19 cellular contexts compared by ENCODE assay signal in the genomic region with DNA sequence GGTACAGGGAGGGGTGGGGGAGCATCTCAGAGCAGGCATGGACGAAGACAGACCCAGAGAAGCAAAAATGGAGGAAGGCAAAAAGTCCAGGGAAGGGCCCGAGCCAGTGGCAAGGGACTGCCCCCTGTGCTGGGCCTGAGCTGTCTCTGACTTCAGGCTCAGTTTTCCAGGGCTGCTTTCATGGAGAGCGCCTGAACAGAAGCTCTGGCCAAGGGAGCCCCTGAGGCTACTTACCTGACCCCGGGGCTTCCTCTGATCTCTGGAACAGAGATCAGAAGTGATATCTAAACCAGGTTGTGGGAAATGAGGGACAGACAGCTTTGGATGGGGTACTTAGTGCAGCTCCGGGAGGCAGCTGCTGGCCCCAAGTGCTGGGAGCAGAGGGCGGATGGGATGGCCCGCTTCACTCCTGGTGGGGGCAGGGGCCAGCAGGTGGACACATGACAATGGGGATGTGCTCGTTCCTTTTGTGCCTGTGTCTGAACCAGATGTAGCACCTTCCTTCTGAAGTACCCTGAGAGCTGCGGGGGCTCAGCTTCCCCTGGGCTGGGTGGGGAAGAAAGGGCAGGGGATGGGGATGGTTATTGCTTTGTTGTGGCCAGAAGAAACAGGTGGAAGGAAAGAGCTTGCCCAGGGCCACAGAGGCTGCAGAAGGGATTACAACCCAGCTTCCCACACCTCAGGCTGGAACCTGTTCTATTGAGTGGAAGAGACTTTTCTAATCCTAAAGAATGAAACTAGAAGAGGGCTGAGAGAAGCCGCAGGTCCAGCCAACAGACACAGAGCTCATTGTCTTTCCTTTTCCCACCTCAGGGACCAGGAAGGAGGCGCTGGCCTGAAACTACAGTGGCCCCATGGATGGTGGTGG. TPM values are rescaled to one million over a fixed set of nuclear protein-coding genes. Genes with fewer than 3 reads are reported as not detected.
A peak's percentile ranks its signal among the peaks of the same experiment; 100 is the strongest.
DNase-seq lines count a peak whose midpoint lies in the region; ATAC-seq, FAIRE-seq and TF ChIP-seq lines count a peak whose summit lies in the region.
"Had no signal": no experiment of that assay in that cellular context is flagged by ENCODE, and none has a peak within 500 bp of the region (broad histone marks: within the 10 kb centered on the region; RNA-seq: fewer than 3 reads in every experiment).

No MANE protein-coding gene starts in this region.

- H3K9me3 Mint-ChIP-seq in CD14-positive monocyte, result peaks cover 0 to 6% (median 2%) of the 10 kb centered on the region in 7 donors
- H3K9me3 Mint-ChIP-seq: CD8-positive, alpha-beta T cell; naive B cell had no signal

- TF ChIP-seq CTCF in left ventricle myocardium inferior (IDR thresholded peaks at IDR 0.05; ENCODE audit: borderline replicate concordance) (no peak), CD14-positive monocyte (IDR thresholded peaks at IDR 0.05) (no peak)

- no peaks in the 10 kb centered on the region for H3K36me3 ChIP-seq in left ventricle myocardium inferior
- peaks cover 4% of the 10 kb centered on the region for H3K36me3 ChIP-seq in endocrine pancreas (ENCODE audit: control insufficient read depth, insufficient read depth, low read length)
- H3K36me3 ChIP-seq: cardiac muscle cell, esophagus muscularis mucosa, upper lobe of right lung had no signal

- H3K9ac ChIP-seq in endocrine pancreas (ENCODE audit: control insufficient read depth, insufficient read depth, low read length), result peak overlapping the region; percentile 32

- H3K27ac ChIP-seq in left ventricle myocardium inferior (replicated peaks), result peak overlapping the region; percentile 16
- H3K27ac ChIP-seq: cardiac muscle cell, esophagus muscularis mucosa, upper lobe of right lung had no signal

- no peaks in the 10 kb centered on the region for H3K36me3 Mint-ChIP-seq in CD14-positive monocyte
- H3K36me3 Mint-ChIP-seq: CD8-positive, alpha-beta T cell; naive B cell had no signal

- intact Hi-C loops in left ventricle myocardium inferior (cut with micrococcal nuclease), result loop anchor here (10.0 kb wide), 1 partner anchor 69 kb away; no protein-coding TSS in a partner anchor
- intact Hi-C loops in Right ventricle myocardium superior (cut with DNase I), result loop anchor here (10.0 kb wide), 1 partner anchor 69 kb away; no protein-coding TSS in a partner anchor
- intact Hi-C loops in CD14-positive monocyte (cut with micrococcal nuclease), result loop anchor here in 1 of 2 donors (2.0 kb wide), 1 partner anchor 67 kb away; no protein-coding TSS in a partner anchor

- H3K27me3 Mint-ChIP-seq in CD14-positive monocyte (ENCODE audit: low read depth in 3 of 3), result peaks cover 28 to 54% (median 29%) of the 10 kb centered on the region in 3 donors

- peaks cover 18% of the 10 kb centered on the region for H3K4me1 ChIP-seq in left ventricle myocardium inferior
- no peaks in the 10 kb centered on the region for H3K4me1 ChIP-seq in endocrine pancreas (ENCODE audit: control insufficient read depth, insufficient read depth, low read length)

- no peak for FAIRE-seq in frontal cortex (lab: Jason Lieb, UNC)
- FAIRE-seq: K562, RCC 7860 had no signal

- H3K4me3 ChIP-seq in left ventricle myocardium inferior, result no peak overlapping the region
- no peak overlapping the region for H3K4me3 ChIP-seq in endocrine pancreas (ENCODE audit: control insufficient read depth, insufficient read depth, low read length)
- H3K4me3 ChIP-seq: cardiac muscle cell, esophagus muscularis mucosa, K562, lung, upper lobe of right lung had no signal

- no peak overlapping the region for H3K4me3 Mint-ChIP-seq in CD14-positive monocyte
- H3K4me3 Mint-ChIP-seq: CD8-positive, alpha-beta T cell; naive B cell had no signal

- H3K27me3 ChIP-seq in left ventricle myocardium inferior (ENCODE audit: low read depth), result peaks cover 44% of the 10 kb centered on the region
- no peaks in the 10 kb centered on the region for H3K27me3 ChIP-seq in endocrine pancreas (ENCODE audit: control insufficient read depth, insufficient read depth, low read length)

- DNase-seq in left ventricle myocardium inferior (no peak), Right ventricle myocardium superior (no peak), NCI-H526 treated with DMSO at 0.1 percent for 48 hours (lab: John Stamatoyannopoulos, UW) (peak; percentile 55), frontal cortex (ENCODE audit: low spot score in 2 of 2) (no peak), CD14-positive monocyte (ENCODE audit: low spot score) (no peak)
- DNase-seq: naive B cell, T-helper 1 cell, upper lobe of right lung had no signal

- no peak overlapping the region for H3K27ac Mint-ChIP-seq in CD14-positive monocyte
- H3K27ac Mint-ChIP-seq: CD8-positive, alpha-beta T cell had no signal

- peaks cover 8% of the 10 kb centered on the region for H3K4me1 Mint-ChIP-seq in CD14-positive monocyte

- no peak for ATAC-seq in Right ventricle myocardium superior (ENCODE audit: poor library complexity)
- no peak for ATAC-seq in GM21723 (IDR thresholded peaks at IDR 0.05; ENCODE audit: unreplicated experiment)
- ATAC-seq in HG03342 (IDR thresholded peaks at IDR 0.05; ENCODE audit: unreplicated experiment), result no peak
- ATAC-seq: activated CD4-positive, CD25-positive, alpha-beta regulatory T cell treated with anti-CD3 and anti-CD28 coated beads, Interleukin-2, amount 50 U/mL, for 24 hours; CD8-positive, alpha-beta T cell; K562; upper lobe of right lung had no signal

- no peaks in the 10 kb centered on the region for H3K9me3 ChIP-seq in left ventricle myocardium inferior (replicated peaks)
- no peaks in the 10 kb centered on the region for H3K9me3 ChIP-seq in endocrine pancreas (ENCODE audit: control insufficient read depth, low read length)
- H3K9me3 ChIP-seq: esophagus muscularis mucosa, upper lobe of right lung had no signal

RNA-seq across cellular contexts. Expression of gene LRRC10B, which starts 5.7 kb away (rescaled TPM):
- total RNA-seq in left ventricle myocardium inferior (0.88 TPM), Right ventricle myocardium superior (0.46 TPM), frontal cortex (2.9 TPM)
- not detected for polyA plus RNA-seq in CD14-positive monocyte
- total RNA-seq: activated CD8-positive, alpha-beta memory T cell treated with anti-CD3 and anti-CD28 coated beads for 36 hours; CD8-positive, alpha-beta T cell had no signal
- polyA plus RNA-seq: K562 had no signal
